ENCODE assay signal across 8 cellular contexts in genomic region chr1:53889304-53890298, GRCh38. TPM values are rescaled to one million over a fixed set of nuclear protein-coding genes. Genes with fewer than 3 reads are reported as not detected.
DNase-seq lines count a peak whose midpoint lies in the region; ATAC-seq and TF ChIP-seq lines count a peak whose summit lies in the region.

Gene YIPF1 (minus strand): TSS chr1:53889797. CDS start chr1:53888937, 860 bp downstream.

- H3K27me3 ChIP-seq in left lung = no peaks in the 10 kb centered on the region

- peaks cover 0 to 41% of the 10 kb centered on the region in 2 donors for H3K4me1 ChIP-seq in left lung

- peak in 13 of 14 donors; percentile 46 to 90 (median 82) for DNase-seq in C1 segment of cervical spinal cord (lab: John Stamatoyannopoulos, UW)
- peak; percentile 78 to 94 for DNase-seq in NCI-H526 (lab: John Stamatoyannopoulos, UW)
- DNase-seq in activated CD4-positive, alpha-beta T cell treated with anti-CD3 and anti-CD28 coated beads, Interleukin-2, amount 50 U/mL, for 4 hours = peak; percentile 76 to 80
- peak; percentile 88 for DNase-seq in dermis blood vessel endothelial cell
- peak; percentile 94 to 98 for DNase-seq in left lung
- peak; percentile 83 for DNase-seq in stimulated activated CD4-positive, alpha-beta T cell treated with anti-CD3 and anti-CD28 coated beads, Interleukin-2, amount 100 ng/mL, for 4 hours (ENCODE audit: low read depth)

- intact Hi-C loops in left lung (cut with DNase I) = no loop called here

- ATAC-seq in GM19324 (IDR thresholded peaks at IDR 0.05; ENCODE audit: low FRiP score, unreplicated experiment) (peak; percentile 93), HG03460 (IDR thresholded peaks at IDR 0.05; ENCODE audit: unreplicated experiment) (peak; percentile 89), left lung (peak; percentile 100)

- H3K36me3 ChIP-seq in left lung = peaks cover 0 to 21% of the 10 kb centered on the region in 2 donors

- H3K27ac ChIP-seq in left lung = peak within 1 kb of the TSS; percentile 74 to 86

- no peaks in the 10 kb centered on the region for H3K9me3 ChIP-seq in left lung

- peak in 1 of 2 donors; percentile 6 for TF ChIP-seq CTCF in left lung (IDR thresholded peaks at IDR 0.05)

- H3K4me3 ChIP-seq in left lung = peak within 1 kb of the TSS; percentile 91 to 97

RNA-seq across cellular contexts. Expression of gene YIPF1, which starts in this region (rescaled TPM):
- total RNA-seq in dermis blood vessel endothelial cell = 13.4 and 14.9 TPM in 2 replicates
- 10 to 100 TPM; 27.1 to 27.7 TPM for total RNA-seq in left lung

Comparison
In these comparisons a context has a peak if more than half of its experiments do, and no peak if none do; other contexts are left out.
1. Peak in every context shown above with its lines: DNase-seq, ATAC-seq, H3K4me3 ChIP-seq and H3K27ac ChIP-seq.